In genomic region chr12:89469361-89469760, GRCh38 we compare ENCODE assay signal across 8 cellular contexts. TPM values are rescaled to one million over a fixed set of nuclear protein-coding genes. Genes with fewer than 3 reads are reported as not detected.
DNase-seq lines count a peak whose midpoint lies in the region; ATAC-seq and TF ChIP-seq lines count a peak whose summit lies in the region.

No MANE protein-coding gene starts in this region.

- peak overlapping the region; percentile 58 to 84 (median 78) for H3K27ac ChIP-seq in spleen

- peaks cover 31 to 56% (median 38%) of the 10 kb centered on the region in 6 donors for H3K4me1 ChIP-seq in spleen

- intact Hi-C loops in spleen (cut with DNase I; ENCODE audit: low total_unique reads), result loop anchor here (10.0 kb wide), 1 partner anchor 455 kb away; no protein-coding TSS in a partner anchor

- H3K9me3 Mint-ChIP-seq in activated CD4-positive, alpha-beta T cell treated with anti-CD3 and anti-CD28 coated beads, Interleukin-2, amount 10 ng/mL, durations not matched to agents 7 days and 5 days, result no peaks in the 10 kb centered on the region
- no peaks in the 10 kb centered on the region for H3K9me3 Mint-ChIP-seq in activated T-cell treated with anti-CD3 and anti-CD28 coated beads, Interleukin-2, amount 50 U/mL, for 24 hours

- H3K9me3 ChIP-seq in spleen, result no peaks in the 10 kb centered on the region

- POLR2A ChIA-PET in activated CD4-positive, alpha-beta T cell treated with anti-CD3 and anti-CD28 coated beads, Interleukin-2, amount 10 ng/mL, durations not matched to agents 7 days and 5 days (lab: Charles Lee), result no interaction called here

- TF ChIP-seq CTCF in spleen (IDR thresholded peaks at IDR 0.05 in 8 of 11, conservative IDR thresholded peaks at IDR 0.05 in 3 of 11), result no peak

- H3K36me3 Mint-ChIP-seq in activated CD4-positive, alpha-beta T cell treated with anti-CD3 and anti-CD28 coated beads, Interleukin-2, amount 10 ng/mL, durations not matched to agents 7 days and 5 days (ENCODE audit: low read depth), result peaks cover 24% of the 10 kb centered on the region
- H3K36me3 Mint-ChIP-seq in activated T-cell treated with anti-CD3 and anti-CD28 coated beads, Interleukin-2, amount 50 U/mL, for 24 hours (ENCODE audit: low read depth), result peaks cover 35% of the 10 kb centered on the region

- H3K27me3 Mint-ChIP-seq in activated CD4-positive, alpha-beta T cell treated with anti-CD3 and anti-CD28 coated beads, Interleukin-2, amount 10 ng/mL, durations not matched to agents 7 days and 5 days, result no peaks in the 10 kb centered on the region
- H3K27me3 Mint-ChIP-seq in activated T-cell treated with anti-CD3 and anti-CD28 coated beads, Interleukin-2, amount 50 U/mL, for 24 hours, result no peaks in the 10 kb centered on the region

- TF ChIP-seq POLR2A in spleen (IDR thresholded peaks at IDR 0.05), result no peak

- DNase-seq in activated CD4-positive, alpha-beta T cell treated with anti-CD3 and anti-CD28 coated beads, Interleukin-2, amount 10 ng/mL, durations not matched to agents 7 days and 5 days, result peak; percentile 42
- DNase-seq in activated CD4-positive, alpha-beta T cell treated with anti-CD3 and anti-CD28 coated beads for 48 hours, result no peak
- no peak for DNase-seq in activated T-cell treated with anti-CD3 and anti-CD28 coated beads, Interleukin-2, amount 50 U/mL, for 24 hours
- DNase-seq in spleen (no peak), KG1 (lab: John Stamatoyannopoulos, UW) (no peak), NCI-H1105 (lab: John Stamatoyannopoulos, UW) (no peak), iPS-NIHi7 (ENCODE audit: extremely low spot score) (no peak)

- WGBS in spleen, 5 donors, result 52 to 68% (median 61%) methylated on average over 3 of the region's 3 CpGs

- peak overlapping the region; percentile 33 for H3K4me3 Mint-ChIP-seq in activated CD4-positive, alpha-beta T cell treated with anti-CD3 and anti-CD28 coated beads, Interleukin-2, amount 10 ng/mL, durations not matched to agents 7 days and 5 days
- H3K4me3 Mint-ChIP-seq in activated T-cell treated with anti-CD3 and anti-CD28 coated beads, Interleukin-2, amount 50 U/mL, for 24 hours, result peak overlapping the region; percentile 67

- H3K36me3 ChIP-seq in spleen, result peaks cover 0 to 33% (median 0%) of the 10 kb centered on the region in 6 donors

- H3K4me1 Mint-ChIP-seq in activated CD4-positive, alpha-beta T cell treated with anti-CD3 and anti-CD28 coated beads, Interleukin-2, amount 10 ng/mL, durations not matched to agents 7 days and 5 days, result peaks cover 73% of the 10 kb centered on the region
- peaks cover 66% of the 10 kb centered on the region for H3K4me1 Mint-ChIP-seq in activated T-cell treated with anti-CD3 and anti-CD28 coated beads, Interleukin-2, amount 50 U/mL, for 24 hours (ENCODE audit: low read depth)

- CTCF ChIA-PET in activated CD4-positive, alpha-beta T cell treated with anti-CD3 and anti-CD28 coated beads, Interleukin-2, amount 10 ng/mL, durations not matched to agents 7 days and 5 days (lab: Charles Lee), result interaction anchor here (0.7 to 6.0 kb wide), 4 partner anchors 55 to 452 kb away, joined by 3 to 34 read pairs (median 12); partner anchors contain the start of gene GALNT4

- peak overlapping the region; percentile 83 for H3K27ac Mint-ChIP-seq in activated CD4-positive, alpha-beta T cell treated with anti-CD3 and anti-CD28 coated beads, Interleukin-2, amount 10 ng/mL, durations not matched to agents 7 days and 5 days
- peak overlapping the region; percentile 93 for H3K27ac Mint-ChIP-seq in activated T-cell treated with anti-CD3 and anti-CD28 coated beads, Interleukin-2, amount 50 U/mL, for 24 hours

- H3K27me3 ChIP-seq in spleen (replicated peaks in 1 of 7), result no peaks in the 10 kb centered on the region

- ATAC-seq in HG03045 (IDR thresholded peaks at IDR 0.05; ENCODE audit: unreplicated experiment), result peak; percentile 58

- H3K4me3 ChIP-seq in spleen, result no peak overlapping the region

RNA-seq across cellular contexts. Expression of gene GALNT4, which starts 55.2 kb away (rescaled TPM):
- total RNA-seq in activated CD4-positive, alpha-beta T cell treated with anti-CD3 and anti-CD28 coated beads, Interleukin-2, amount 10 ng/mL, durations not matched to agents 7 days and 5 days, result 10 to 100 TPM; 12.2 to 13.3 TPM
- total RNA-seq in spleen, result 10 to 100 TPM; 11.8 to 22.8 (median 15.2) TPM
- 1 to 10 TPM; 2.5 to 3.1 (median 3.0) TPM for polyA plus RNA-seq in spleen

RNA-seq across cellular contexts. Expression of gene POC1B, which starts 56.5 kb away (rescaled TPM):
- 10 to 100 TPM; 33.2 to 41.0 TPM for total RNA-seq in activated CD4-positive, alpha-beta T cell treated with anti-CD3 and anti-CD28 coated beads, Interleukin-2, amount 10 ng/mL, durations not matched to agents 7 days and 5 days
- total RNA-seq in spleen, result 10 to 100 TPM; 25.9 to 47.3 (median 33.6) TPM
- 10 to 100 TPM; 10.5 to 14.4 (median 12.1) TPM for polyA plus RNA-seq in spleen
